ENCODE assay signal across 28 cellular contexts in genomic region chr6:123352705-123353104, GRCh38.
"Had no signal": no experiment of that assay in that cellular context is flagged by ENCODE, and none has a peak within 500 bp of the region (broad histone marks: within the 10 kb centered on the region; RNA-seq: fewer than 3 reads in every experiment).

No MANE protein-coding gene starts in this region.

- H3K36me3 ChIP-seq: Peyer's patch, SJSA1 had no signal

- H3K27me3 ChIP-seq: Peyer's patch, SJSA1 had no signal

- DNase-seq: Kasumi-1, MM.1S, MV-4-11, NCI-H1092, NCI-H1105, NCI-H1417 treated with DMSO at 0.1 percent for 48 hours, NCI-H1436 treated with DMSO at 0.1 percent for 48 hours, NCI-H1694 treated with DMSO at 0.1 percent for 48 hours, NCI-H187 treated with DMSO at 0.1 percent for 48 hours, NCI-H2029, NCI-H2081, NCI-H2171 treated with DMSO at 0.1 percent for 48 hours, NCI-H2227 treated with DMSO at 0.1 percent for 48 hours, NCI-H446 treated with DMSO at 0.1 percent for 48 hours, NCI-H510A, NCI-H524, NCI-H526, NCI-H69, NCI-H748 treated with DMSO at 0.1 percent for 48 hours, NCI-H82, Peyer's patch, Right ventricle myocardium superior, RPMI8226, SHP77 treated with DMSO at 0.1 percent for 48 hours, SK-N-SH, SW 1271, T-helper 1 cell had no signal

- H3K4me3 ChIP-seq: Peyer's patch, SJSA1 had no signal

- H3K27ac ChIP-seq: Peyer's patch, SJSA1 had no signal

- H3K9ac ChIP-seq: SK-N-SH had no signal

- H3K4me2 ChIP-seq: SK-N-SH had no signal

- H3K4me1 ChIP-seq: Peyer's patch, SJSA1 had no signal

- H3K9me3 ChIP-seq: Peyer's patch, SJSA1, SK-N-SH had no signal
